ENCODE assay signal across 23 cellular contexts in the genomic region with DNA sequence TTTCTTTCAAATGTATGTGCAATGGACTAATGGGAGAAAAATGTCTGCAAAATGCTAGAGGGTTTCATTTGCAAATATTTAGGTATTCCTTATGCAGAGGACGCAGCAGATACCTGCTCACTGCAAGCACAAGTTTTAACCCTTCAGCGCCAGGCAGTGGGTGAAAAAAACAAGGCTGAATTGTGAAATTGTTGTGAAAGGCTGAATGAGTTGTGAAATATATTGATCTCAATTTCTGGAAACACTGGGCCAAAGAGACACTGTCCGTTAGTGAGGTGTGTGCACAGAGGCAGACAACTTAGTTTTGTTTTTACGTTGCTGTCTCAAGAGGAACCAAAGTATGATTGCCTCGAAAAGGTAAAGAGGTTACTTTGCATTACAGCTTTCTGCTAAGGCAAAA.
"Had no signal": no experiment of that assay in that cellular context is flagged by ENCODE, and none has a peak within 500 bp of the region (broad histone marks: within the 10 kb centered on the region; RNA-seq: fewer than 3 reads in every experiment).

No MANE protein-coding gene starts in this region.

- H3K9me3 Mint-ChIP-seq: naive thymus-derived CD4-positive, alpha-beta T cell; nephron progenitor cell; stimulated activated memory B cell treated with anti-CD40 and anti-IgM and Interleukin-4, amounts not matched to agents 10 μg/mL and 1 μg/mL and 100 μg/mL, for 72 hours; stimulated activated naive CD8-positive, alpha-beta T cell treated with anti-CD3 and anti-CD28 coated beads, Interleukin-15, Interleukin-2, amounts not matched to agents 100 ng/mL and 50 ng/mL, for 24 hours had no signal

- H3K27ac ChIP-seq: colonic mucosa, esophagus squamous epithelium, gastroesophageal sphincter, parathyroid adenoma, psoas muscle, spleen, testis, transverse colon had no signal

- DNase-seq: colonic mucosa; dermis blood vessel endothelial cell; esophagus squamous epithelium; foreskin fibroblast; glutamatergic neuron; kidney; left cardiac atrium; left ventricle myocardium superior; mammary epithelial cell; naive thymus-derived CD4-positive, alpha-beta T cell; nephron progenitor cell; psoas muscle; retina; spleen; stimulated activated CD4-positive, alpha-beta T cell treated with anti-CD3 and anti-CD28 coated beads, Interleukin-15, amount 100 ng/mL, for 24 hours; stimulated activated CD4-positive, alpha-beta T cell treated with anti-CD3 and anti-CD28 coated beads, Interleukin-1b, Interleukin-23, amount 100 ng/mL, for 48 hours; stimulated activated CD4-positive, alpha-beta T cell treated with anti-CD3 and anti-CD28 coated beads, Interleukin-4, amount 100 ng/mL, for 24 hours; testis; transverse colon had no signal

- H3K9me3 ChIP-seq: colonic mucosa, esophagus squamous epithelium, gastroesophageal sphincter, psoas muscle, spleen, testis, transverse colon had no signal

- ATAC-seq: gastroesophageal sphincter; left cardiac atrium; left ventricle myocardium superior; naive thymus-derived CD4-positive, alpha-beta T cell; psoas muscle; stimulated activated memory B cell treated with anti-CD40 and anti-IgM and Interleukin-4, amounts not matched to agents 10 μg/mL and 1 μg/mL and 100 μg/mL, for 72 hours had no signal

- H3K27ac Mint-ChIP-seq: naive thymus-derived CD4-positive, alpha-beta T cell; nephron progenitor cell; stimulated activated memory B cell treated with anti-CD40 and anti-IgM and Interleukin-4, amounts not matched to agents 10 μg/mL and 1 μg/mL and 100 μg/mL, for 72 hours; stimulated activated naive CD8-positive, alpha-beta T cell treated with anti-CD3 and anti-CD28 coated beads, Interleukin-15, Interleukin-2, amounts not matched to agents 100 ng/mL and 50 ng/mL, for 24 hours had no signal

- H3K27me3 Mint-ChIP-seq: naive thymus-derived CD4-positive, alpha-beta T cell; stimulated activated memory B cell treated with anti-CD40 and anti-IgM and Interleukin-4, amounts not matched to agents 10 μg/mL and 1 μg/mL and 100 μg/mL, for 72 hours; stimulated activated naive CD8-positive, alpha-beta T cell treated with anti-CD3 and anti-CD28 coated beads, Interleukin-15, Interleukin-2, amounts not matched to agents 100 ng/mL and 50 ng/mL, for 24 hours had no signal

- FAIRE-seq: kidney had no signal

- H3K4me3 ChIP-seq: colonic mucosa, esophagus squamous epithelium, gastroesophageal sphincter, psoas muscle, spleen, testis, transverse colon had no signal

- H3K4me3 Mint-ChIP-seq: naive thymus-derived CD4-positive, alpha-beta T cell; nephron progenitor cell; stimulated activated memory B cell treated with anti-CD40 and anti-IgM and Interleukin-4, amounts not matched to agents 10 μg/mL and 1 μg/mL and 100 μg/mL, for 72 hours; stimulated activated naive CD8-positive, alpha-beta T cell treated with anti-CD3 and anti-CD28 coated beads, Interleukin-15, Interleukin-2, amounts not matched to agents 100 ng/mL and 50 ng/mL, for 24 hours had no signal

- H2AFZ ChIP-seq: parathyroid adenoma had no signal

- H3K27me3 ChIP-seq: colonic mucosa, esophagus squamous epithelium, gastroesophageal sphincter, spleen, testis, transverse colon had no signal

- H3K4me1 ChIP-seq: colonic mucosa, esophagus squamous epithelium, gastroesophageal sphincter, parathyroid adenoma, psoas muscle, spleen, transverse colon had no signal

- H3K36me3 ChIP-seq: colonic mucosa had no signal

- H3K9ac ChIP-seq: parathyroid adenoma had no signal
